1 cellular context compared by ENCODE assay signal in genomic region chrX:107777536-107777832, GRCh38.
TF ChIP-seq lines count a peak whose summit lies in the region.

NCBP2L (plus strand) TSS chrX:107777733; CDS start chrX:107794221, 16,488 bp downstream.

TF ChIP-seq in HepG2, 621 proteins besides CTCF, POLR2A, EP300 and RAD21 (continued from another document):
- no peak for TF ChIP-seq ATF6 (CRISPR knock-in tag; conservative IDR thresholded peaks at IDR 0.05)
- TF ChIP-seq HNRNPL (IDR thresholded peaks at IDR 0.05; ENCODE audit: low read depth, low read length), result no peak
- TF ChIP-seq ZNF883 (CRISPR knock-in tag; IDR thresholded peaks at IDR 0.05; ENCODE audit: not compliant biosample characterization), result no peak
- TF ChIP-seq ZKSCAN1 (IDR thresholded peaks at IDR 0.05; ENCODE audit: low read length), result no peak
- no peak for TF ChIP-seq ZNF768 (CRISPR knock-in tag; IDR thresholded peaks at IDR 0.05)
- no peak for TF ChIP-seq SIN3A (IDR thresholded peaks at IDR 0.05; ENCODE audit: borderline replicate concordance, low read depth, low read length)
- no peak for TF ChIP-seq HNRNPLL (IDR thresholded peaks at IDR 0.05; ENCODE audit: low read depth, low read length, poor library complexity, severe bottlenecking)
- TF ChIP-seq DBP (CRISPR knock-in tag; IDR thresholded peaks at IDR 0.05; ENCODE audit: not compliant biosample characterization), result no peak
- no peak for TF ChIP-seq ZNF180 (CRISPR knock-in tag; IDR thresholded peaks at IDR 0.05; ENCODE audit: borderline replicate concordance, low read depth)
TF ChIP-seq in HepG2: peak in this region for 0.
